ENCODE assay signal across 24 cellular contexts in genomic region chr15:71078506-71079207, GRCh38. TPM values are rescaled to one million over a fixed set of nuclear protein-coding genes. Genes with fewer than 3 reads are reported as not detected.
DNase-seq lines count a peak whose midpoint lies in the region; ATAC-seq and TF ChIP-seq lines count a peak whose summit lies in the region.
"Had no signal": no experiment of that assay in that cellular context is flagged by ENCODE, and none has a peak within 500 bp of the region (broad histone marks: within the 10 kb centered on the region; RNA-seq: fewer than 3 reads in every experiment).

No MANE protein-coding gene starts in this region.

- no peak for TF ChIP-seq EP300 in SK-N-SH (IDR thresholded peaks at IDR 0.05; ENCODE audit: borderline replicate concordance in 1 of 2, low read depth in 1 of 2, low read length in 1 of 2)

- CTCF ChIA-PET in SK-N-SH (lab: Yijun Ruan, JAX) = no interaction called here
- CTCF ChIA-PET in activated naive CD4-positive, alpha-beta T cell treated with anti-CD3 and anti-CD28 coated beads, Interleukin-2, amount 10 ng/mL, durations not matched to agents 7 days and 5 days (lab: Charles Lee) = no interaction called here

- no peaks in the 10 kb centered on the region for H3K36me3 ChIP-seq in SK-N-SH (replicated peaks in 1 of 2; ENCODE audit: control insufficient read depth in 1 of 2, insufficient read depth in 2 of 2, low read length in 1 of 2)
- no peaks in the 10 kb centered on the region for H3K36me3 ChIP-seq in breast epithelium
- no peaks in the 10 kb centered on the region for H3K36me3 ChIP-seq in mucosa of stomach (ENCODE audit: control insufficient read depth, insufficient read depth, low read length)
- H3K36me3 ChIP-seq in Peyer's patch = no peaks in the 10 kb centered on the region
- H3K36me3 ChIP-seq: BE2C, sigmoid colon, suprapubic skin had no signal

- H3K9me2 ChIP-seq in SK-N-SH = no peaks in the 10 kb centered on the region

- H3K4me1 Mint-ChIP-seq in activated naive CD4-positive, alpha-beta T cell treated with anti-CD3 and anti-CD28 coated beads, Interleukin-2, amount 10 ng/mL, durations not matched to agents 7 days and 5 days = no peaks in the 10 kb centered on the region
- H3K4me1 Mint-ChIP-seq: activated CD4-positive, alpha-beta memory T cell treated with anti-CD3 and anti-CD28 coated beads, Interleukin-2, amount 10 ng/mL, durations not matched to agents 7 days and 5 days had no signal

- no peak overlapping the region for H3K4me3 ChIP-seq in SK-N-SH (ENCODE audit: low read depth in 2 of 2, low read length in 1 of 2)
- no peak overlapping the region for H3K4me3 ChIP-seq in breast epithelium
- no peak overlapping the region for H3K4me3 ChIP-seq in mucosa of stomach (ENCODE audit: low read length)
- H3K4me3 ChIP-seq in Peyer's patch = no peak overlapping the region
- H3K4me3 ChIP-seq: coronary artery, sigmoid colon, suprapubic skin had no signal

- TF ChIP-seq RAD21 in SK-N-SH (IDR thresholded peaks at IDR 0.05; ENCODE audit: low read length) = no peak

- H3K36me3 Mint-ChIP-seq in activated naive CD4-positive, alpha-beta T cell treated with anti-CD3 and anti-CD28 coated beads, Interleukin-2, amount 10 ng/mL, durations not matched to agents 7 days and 5 days = no peaks in the 10 kb centered on the region
- H3K36me3 Mint-ChIP-seq: natural killer cell treated with Interleukin-12 subunit alpha and Interleukin-12 subunit beta and Interleukin-15 and Interleukin-18, amount 100 ng/mL, for 72 hours had no signal

- H3K27ac ChIP-seq in SK-N-SH (ENCODE audit: low read depth in 2 of 2, low read length in 1 of 2) (peak overlapping the region in 1 of 2 experiments; percentile 92; a peak in 2 of 4 replicates), breast epithelium (peak overlapping the region; percentile 65 to 66), Peyer's patch (no peak overlapping the region)
- H3K27ac ChIP-seq: sigmoid colon had no signal

- TF ChIP-seq POLR2A in breast epithelium (IDR thresholded peaks at IDR 0.05) (no peak), Peyer's patch (IDR thresholded peaks at IDR 0.05) (no peak)

- peaks cover 4% of the 10 kb centered on the region for H3K27me3 Mint-ChIP-seq in activated naive CD4-positive, alpha-beta T cell treated with anti-CD3 and anti-CD28 coated beads, Interleukin-2, amount 10 ng/mL, durations not matched to agents 7 days and 5 days
- H3K27me3 Mint-ChIP-seq: activated CD4-positive, alpha-beta memory T cell treated with anti-CD3 and anti-CD28 coated beads, Interleukin-2, amount 10 ng/mL, durations not matched to agents 7 days and 5 days had no signal

- intact Hi-C loops in breast epithelium (cut with DNase I; ENCODE audit: low total_unique reads) = no loop called here

- no peak overlapping the region for H3K4me3 Mint-ChIP-seq in activated naive CD4-positive, alpha-beta T cell treated with anti-CD3 and anti-CD28 coated beads, Interleukin-2, amount 10 ng/mL, durations not matched to agents 7 days and 5 days
- H3K4me3 Mint-ChIP-seq: activated CD4-positive, alpha-beta memory T cell treated with anti-CD3 and anti-CD28 coated beads, Interleukin-2, amount 10 ng/mL, durations not matched to agents 7 days and 5 days; natural killer cell treated with Interleukin-12 subunit alpha and Interleukin-12 subunit beta and Interleukin-15 and Interleukin-18, amount 100 ng/mL, for 72 hours had no signal

- peaks cover 8% of the 10 kb centered on the region for H3F3A ChIP-seq in SK-N-SH (replicated peaks; ENCODE audit: insufficient read depth)

- ATAC-seq in SK-N-SH treated with all-trans-retinoic acid at 6 μM for 48 hours = no peak
- ATAC-seq in GM18502 (IDR thresholded peaks at IDR 0.05; ENCODE audit: poor library complexity, unreplicated experiment) = no peak
- ATAC-seq: natural killer cell treated with Interleukin-12 subunit alpha and Interleukin-12 subunit beta and Interleukin-15 and Interleukin-18, amount 100 ng/mL, for 72 hours had no signal

- H3K4me1 ChIP-seq in SK-N-SH (ENCODE audit: control insufficient read depth in 1 of 2, insufficient read depth in 2 of 2, low read depth in 1 of 2, low read length in 1 of 2) (peaks cover 0 to 11% of the 10 kb centered on the region in 2 experiments; a peak in 1 of 4 replicates), breast epithelium (peaks cover 0 to 3% of the 10 kb centered on the region in 2 donors), mucosa of stomach (ENCODE audit: control insufficient read depth, insufficient read depth, low read length) (peaks cover 35% of the 10 kb centered on the region), Peyer's patch (peaks cover 0 to 8% (median 0%) of the 10 kb centered on the region in 4 donors)
- H3K4me1 ChIP-seq: BE2C, Caco-2 had no signal

- H3K79me2 ChIP-seq in SK-N-SH (ENCODE audit: insufficient read depth) = no peaks in the 10 kb centered on the region

- DNase-seq in SK-N-SH = no peak
- DNase-seq in breast epithelium (ENCODE audit: low spot score in 2 of 2) = no peak
- DNase-seq in activated naive CD4-positive, alpha-beta T cell treated with anti-CD3 and anti-CD28 coated beads, Interleukin-2, amount 10 ng/mL, durations not matched to agents 7 days and 5 days = no peak
- no peak for DNase-seq in Peyer's patch
- DNase-seq in stimulated activated CD4-positive, alpha-beta T cell treated with anti-CD3 and anti-CD28 coated beads, Interleukin-4, amount 100 ng/mL, for 4 hours = no peak
- DNase-seq: 8988T; activated CD4-positive, alpha-beta memory T cell treated with anti-CD3 and anti-CD28 coated beads, Interleukin-2, amount 10 ng/mL, durations not matched to agents 7 days and 5 days; activated CD4-positive, CD25-positive, alpha-beta regulatory T cell; activated gamma-delta T cell; activated T-cell treated with anti-CD3 and anti-CD28 coated beads for 4 hours; BE2C; Caco-2; DMS79 treated with DMSO at 0.1 percent for 48 hours; NCI-H1436 treated with DMSO at 0.1 percent for 48 hours; NCI-H524; NK-92 treated with Interleukin-12 subunit alpha and Interleukin-12 subunit beta, amount 100 ng/mL, for 24 hours; posterior cingulate gyrus; sigmoid colon had no signal

- no peak overlapping the region for H3K27ac Mint-ChIP-seq in activated naive CD4-positive, alpha-beta T cell treated with anti-CD3 and anti-CD28 coated beads, Interleukin-2, amount 10 ng/mL, durations not matched to agents 7 days and 5 days
- H3K27ac Mint-ChIP-seq: activated CD4-positive, alpha-beta memory T cell treated with anti-CD3 and anti-CD28 coated beads, Interleukin-2, amount 10 ng/mL, durations not matched to agents 7 days and 5 days; natural killer cell treated with Interleukin-12 subunit alpha and Interleukin-12 subunit beta and Interleukin-15 and Interleukin-18, amount 100 ng/mL, for 72 hours had no signal

- no peaks in the 10 kb centered on the region for H3K9me3 Mint-ChIP-seq in activated naive CD4-positive, alpha-beta T cell treated with anti-CD3 and anti-CD28 coated beads, Interleukin-2, amount 10 ng/mL, durations not matched to agents 7 days and 5 days
- H3K9me3 Mint-ChIP-seq: activated CD4-positive, alpha-beta memory T cell treated with anti-CD3 and anti-CD28 coated beads, Interleukin-2, amount 10 ng/mL, durations not matched to agents 7 days and 5 days; natural killer cell treated with Interleukin-12 subunit alpha and Interleukin-12 subunit beta and Interleukin-15 and Interleukin-18, amount 100 ng/mL, for 72 hours had no signal

- no peak overlapping the region for H2AFZ ChIP-seq in SK-N-SH (ENCODE audit: low read depth)

- H3K27me3 ChIP-seq in SK-N-SH (ENCODE audit: insufficient read depth) (no peaks in the 10 kb centered on the region), breast epithelium (no peaks in the 10 kb centered on the region), mucosa of stomach (ENCODE audit: control insufficient read depth, insufficient read depth, low read length) (no peaks in the 10 kb centered on the region), Peyer's patch (no peaks in the 10 kb centered on the region)
- H3K27me3 ChIP-seq: sigmoid colon, suprapubic skin had no signal

- H3K4me2 ChIP-seq in SK-N-SH = no peak overlapping the region

- POLR2A ChIA-PET in SK-N-SH (lab: Yijun Ruan, JAX) = no interaction called here

- H3K9ac ChIP-seq in SK-N-SH = peak overlapping the region; percentile 34; the same call in 1 of the 2 replicates
- peak overlapping the region; percentile 48 for H3K9ac ChIP-seq in mucosa of stomach (ENCODE audit: low read length)

- H3K9me3 ChIP-seq in SK-N-SH = peaks cover 5% of the 10 kb centered on the region; the same call in 1 of the 2 replicates
- H3K9me3 ChIP-seq in breast epithelium = no peaks in the 10 kb centered on the region
- H3K9me3 ChIP-seq in mucosa of stomach (ENCODE audit: control insufficient read depth, low read length) = no peaks in the 10 kb centered on the region
- no peaks in the 10 kb centered on the region for H3K9me3 ChIP-seq in Peyer's patch
- H3K9me3 ChIP-seq: BE2C, Caco-2, sigmoid colon, suprapubic skin had no signal

- 63% methylated on average over 6 of the region's 6 CpGs for WGBS in SK-N-SH (ENCODE audit: low lambda C conversion rate)

- TF ChIP-seq CTCF in SK-N-SH (IDR thresholded peaks at IDR 0.05) = no peak
- no peak for TF ChIP-seq CTCF in breast epithelium (IDR thresholded peaks at IDR 0.05)
- TF ChIP-seq CTCF in Peyer's patch (IDR thresholded peaks at IDR 0.05) = no peak

- no peaks in the 10 kb centered on the region for H4K20me1 ChIP-seq in SK-N-SH (ENCODE audit: insufficient read depth)

TF ChIP-seq in SK-N-SH, 30 proteins besides CTCF, POLR2A, EP300 and RAD21 (continues in another document):
- no peak for TF ChIP-seq JUND (IDR thresholded peaks at IDR 0.05)
- TF ChIP-seq, protein P1, sequence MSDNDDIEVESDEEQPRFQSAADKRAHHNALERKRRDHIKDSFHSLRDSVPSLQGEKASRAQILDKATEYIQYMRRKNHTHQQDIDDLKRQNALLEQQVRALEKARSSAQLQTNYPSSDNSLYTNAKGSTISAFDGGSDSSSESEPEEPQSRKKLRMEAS (IDR thresholded peaks at IDR 0.05; ENCODE audit: low read depth) = no peak
- TF ChIP-seq POLR2AphosphoS5 (IDR thresholded peaks at IDR 0.05; ENCODE audit: low read depth, low read length) = no peak
- no peak for TF ChIP-seq FOSL2 (IDR thresholded peaks at IDR 0.05; ENCODE audit: borderline replicate concordance, low read depth)
- TF ChIP-seq TCF12 (IDR thresholded peaks at IDR 0.05) = no peak

RNA-seq across cellular contexts. Expression of gene THSD4, which starts 36.6 kb away (rescaled TPM):
- 64.8 and 79.1 TPM in 2 replicates for polyA plus RNA-seq in SK-N-SH (2012; rRNA removed)
- 58.2 and 72.5 TPM in 2 replicates for polyA plus RNA-seq in SK-N-SH (2012; cell fraction: cytosol; rRNA removed)
- 76.8 and 79.3 TPM in 2 replicates for polyA plus RNA-seq in SK-N-SH (2012; cell fraction: nucleus; rRNA removed)
- total RNA-seq in breast epithelium (10 to 100 TPM in 2 of 3 donors, under 1 TPM in 1; 0.64 to 58.7 (median 41.3) TPM), Peyer's patch (10 to 100 TPM; 10.7 to 59.5 (median 49.0) TPM)
- total RNA-seq: natural killer cell treated with Interleukin-12 subunit alpha and Interleukin-12 subunit beta and Interleukin-15 and Interleukin-18, amount 100 ng/mL, for 72 hours had no signal

Comparison
In these comparisons a context has a peak if more than half of its experiments do, and no peak if none do; other contexts are left out.
1. H3K27ac ChIP-seq: peak in breast epithelium (2 of 2); none in Peyer's patch (0 of 4).